In genomic region chr19:11293468-11294389, GRCh38 we compare ENCODE assay signal across 8 cellular contexts.
DNase-seq lines count a peak whose midpoint lies in the region; ATAC-seq lines count a peak whose summit lies in the region.

No MANE protein-coding gene starts in this region.

- ATAC-seq in HG02973 (IDR thresholded peaks at IDR 0.05; ENCODE audit: unreplicated experiment), result peak; percentile 66
- peak; percentile 96 for ATAC-seq in activated CD4-positive, CD25-positive, alpha-beta regulatory T cell treated with anti-CD3 and anti-CD28 coated beads, Interleukin-2, amount 50 U/mL, for 24 hours
- no peak for ATAC-seq in HG03196 (IDR thresholded peaks at IDR 0.05; ENCODE audit: unreplicated experiment)

- DNase-seq in CMK (ENCODE audit: low read depth), result peak; percentile 80
- peak; percentile 72 to 95 for DNase-seq in NCI-H446 (lab: John Stamatoyannopoulos, UW)
- DNase-seq in cerebellar cortex (ENCODE audit: low spot score), result peak; percentile 87
- DNase-seq in kidney glomerular epithelial cell (lab: John Stamatoyannopoulos, UW), result peak; percentile 84
- DNase-seq in stimulated activated CD4-positive, alpha-beta T cell treated with anti-CD3 and anti-CD28 coated beads, Interleukin-15, amount 100 ng/mL, for 24 hours, result peak; percentile 90
